Comparison of ENCODE assay signal across 30 cellular contexts in the genomic region with DNA sequence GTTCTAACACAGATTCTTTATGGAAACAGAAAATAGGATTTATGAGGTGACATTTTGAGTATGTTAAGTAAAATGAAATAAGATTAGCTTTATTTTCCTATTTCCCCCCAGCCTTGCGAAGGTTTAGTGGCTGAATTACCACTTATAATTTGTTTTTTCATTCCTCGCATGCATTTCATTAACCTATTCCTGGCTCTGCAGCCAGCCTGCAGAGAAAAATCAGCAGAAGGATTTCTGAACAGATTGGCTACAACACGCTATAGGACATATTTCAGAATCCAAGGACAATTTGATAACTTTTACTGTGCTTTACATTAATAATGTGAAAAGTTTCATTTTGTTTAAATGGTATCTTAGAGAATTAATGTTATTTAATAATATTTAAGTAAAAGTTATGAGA.
"Had no signal": no experiment of that assay in that cellular context is flagged by ENCODE, and none has a peak within 500 bp of the region (broad histone marks: within the 10 kb centered on the region; RNA-seq: fewer than 3 reads in every experiment).

No MANE protein-coding gene starts in this region.

- DNase-seq: naive thymus-derived CD8-positive, alpha-beta T cell; nephron progenitor cell; nucleus accumbens; pancreas; posterior cingulate gyrus; psoas muscle; right cardiac atrium; right lobe of liver; sigmoid colon; small intestine; stimulated activated CD4-positive, alpha-beta T cell treated with anti-CD3 and anti-CD28 coated beads, Interleukin-15, amount 100 ng/mL, for 24 hours; stimulated activated CD4-positive, alpha-beta T cell treated with anti-CD3 and anti-CD28 coated beads, Interleukin-2, amount 100 ng/mL, for 24 hours; stimulated activated CD4-positive, alpha-beta T cell treated with anti-CD3 and anti-CD28 coated beads, Interleukin-2, amount 100 ng/mL, for 48 hours; stimulated activated CD4-positive, alpha-beta T cell treated with anti-CD3 and anti-CD28 coated beads, Interleukin-4, amount 100 ng/mL, for 24 hours; stimulated activated naive B cell treated with anti-CD40 and anti-IgM and Interleukin-4, amounts not matched to agents 10 μg/mL and 1 μg/mL and 100 μg/mL, for 72 hours; stimulated activated naive CD4-positive, alpha-beta T cell treated with Interleukin-2 at 50 U/mL for 16 hours; stomach; testis; tibial artery; transverse colon; upper lobe of right lung; uterus had no signal

- H3K9me3 Mint-ChIP-seq: naive thymus-derived CD8-positive, alpha-beta T cell; natural killer cell treated with Interleukin-12 subunit alpha and Interleukin-12 subunit beta and Interleukin-15 and Interleukin-18, amount 100 ng/mL, for 72 hours; nephron progenitor cell; stimulated activated effector memory CD8-positive, alpha-beta T cell treated with anti-CD3 and anti-CD28 coated beads, Interleukin-12 subunit alpha, Interleukin-12 subunit beta, amount 100 ng/mL, for 72 hours; stimulated activated naive CD8-positive, alpha-beta T cell treated with anti-CD3 and anti-CD28 coated beads, Interleukin-15, Interleukin-2, amounts not matched to agents 100 ng/mL and 50 ng/mL, for 24 hours; type B pancreatic cell had no signal

- H3K27me3 ChIP-seq: neutrophil, pancreas, right lobe of liver, sigmoid colon, stomach, suprapubic skin, testis, tibial artery, transverse colon, upper lobe of right lung, uterus had no signal

- ATAC-seq: naive thymus-derived CD8-positive, alpha-beta T cell; natural killer cell treated with Interleukin-12 subunit alpha and Interleukin-12 subunit beta and Interleukin-15 and Interleukin-18, amount 100 ng/mL, for 72 hours; pancreas; psoas muscle; right cardiac atrium; right lobe of liver; stimulated activated effector memory CD8-positive, alpha-beta T cell treated with anti-CD3 and anti-CD28 coated beads, Interleukin-12 subunit alpha, Interleukin-12 subunit beta, amount 100 ng/mL, for 72 hours; stimulated activated naive B cell treated with anti-CD40 and anti-IgM and Interleukin-4, amounts not matched to agents 10 μg/mL and 1 μg/mL and 100 μg/mL, for 72 hours; upper lobe of right lung had no signal

- H3K36me3 ChIP-seq: neutrophil, pancreas, right lobe of liver, sigmoid colon, stomach, suprapubic skin, tibial artery, transverse colon, upper lobe of right lung, uterus had no signal

- H3K27ac Mint-ChIP-seq: naive thymus-derived CD8-positive, alpha-beta T cell; natural killer cell treated with Interleukin-12 subunit alpha and Interleukin-12 subunit beta and Interleukin-15 and Interleukin-18, amount 100 ng/mL, for 72 hours; nephron progenitor cell; progenitor cell of endocrine pancreas; stimulated activated effector memory CD8-positive, alpha-beta T cell treated with anti-CD3 and anti-CD28 coated beads, Interleukin-12 subunit alpha, Interleukin-12 subunit beta, amount 100 ng/mL, for 72 hours; stimulated activated naive B cell treated with anti-CD40 and anti-IgM and Interleukin-4, amounts not matched to agents 10 μg/mL and 1 μg/mL and 100 μg/mL, for 72 hours; stimulated activated naive CD8-positive, alpha-beta T cell treated with anti-CD3 and anti-CD28 coated beads, Interleukin-15, Interleukin-2, amounts not matched to agents 100 ng/mL and 50 ng/mL, for 24 hours; type B pancreatic cell had no signal

- H3K27ac ChIP-seq: neutrophil, pancreas, psoas muscle, right lobe of liver, sigmoid colon, stomach, suprapubic skin, testis, tibial artery, transverse colon, upper lobe of right lung, uterus had no signal

- H3K4me3 ChIP-seq: pancreas, psoas muscle, right lobe of liver, sigmoid colon, stomach, suprapubic skin, testis, tibial artery, transverse colon, upper lobe of right lung, uterus had no signal

- H3K27me3 Mint-ChIP-seq: progenitor cell of endocrine pancreas; stimulated activated naive B cell treated with anti-CD40 and anti-IgM and Interleukin-4, amounts not matched to agents 10 μg/mL and 1 μg/mL and 100 μg/mL, for 72 hours; type B pancreatic cell had no signal

- H3K4me1 Mint-ChIP-seq: naive thymus-derived CD8-positive, alpha-beta T cell; stimulated activated effector memory CD8-positive, alpha-beta T cell treated with anti-CD3 and anti-CD28 coated beads, Interleukin-12 subunit alpha, Interleukin-12 subunit beta, amount 100 ng/mL, for 72 hours; stimulated activated naive B cell treated with anti-CD40 and anti-IgM and Interleukin-4, amounts not matched to agents 10 μg/mL and 1 μg/mL and 100 μg/mL, for 72 hours had no signal

- H3K36me3 Mint-ChIP-seq: naive thymus-derived CD8-positive, alpha-beta T cell; natural killer cell treated with Interleukin-12 subunit alpha and Interleukin-12 subunit beta and Interleukin-15 and Interleukin-18, amount 100 ng/mL, for 72 hours; stimulated activated effector memory CD8-positive, alpha-beta T cell treated with anti-CD3 and anti-CD28 coated beads, Interleukin-12 subunit alpha, Interleukin-12 subunit beta, amount 100 ng/mL, for 72 hours; stimulated activated naive B cell treated with anti-CD40 and anti-IgM and Interleukin-4, amounts not matched to agents 10 μg/mL and 1 μg/mL and 100 μg/mL, for 72 hours; type B pancreatic cell had no signal

- H3K4me1 ChIP-seq: pancreas, psoas muscle, right lobe of liver, stomach, suprapubic skin, testis, tibial artery, transverse colon, upper lobe of right lung, uterus had no signal

- H3K4me3 Mint-ChIP-seq: naive thymus-derived CD8-positive, alpha-beta T cell; natural killer cell treated with Interleukin-12 subunit alpha and Interleukin-12 subunit beta and Interleukin-15 and Interleukin-18, amount 100 ng/mL, for 72 hours; nephron progenitor cell; neural crest cell; stimulated activated effector memory CD8-positive, alpha-beta T cell treated with anti-CD3 and anti-CD28 coated beads, Interleukin-12 subunit alpha, Interleukin-12 subunit beta, amount 100 ng/mL, for 72 hours; stimulated activated naive B cell treated with anti-CD40 and anti-IgM and Interleukin-4, amounts not matched to agents 10 μg/mL and 1 μg/mL and 100 μg/mL, for 72 hours; stimulated activated naive CD8-positive, alpha-beta T cell treated with anti-CD3 and anti-CD28 coated beads, Interleukin-15, Interleukin-2, amounts not matched to agents 100 ng/mL and 50 ng/mL, for 24 hours; type B pancreatic cell had no signal
